8 cellular contexts compared by ENCODE assay signal in genomic region chr2:173532732-173533531, GRCh38.
DNase-seq lines count a peak whose midpoint lies in the region; ATAC-seq, FAIRE-seq and TF ChIP-seq lines count a peak whose summit lies in the region.
"Not testable (repeated sequence)": the region's sequence is repeated elsewhere in the genome, so short reads cannot be mapped to it uniquely, and the experiment has no call there.

No MANE protein-coding gene starts in this region.

- not testable (repeated sequence) for FAIRE-seq in A549 (lab: Jason Lieb, UNC)

- CTCF ChIA-PET in A549 (lab: Yijun Ruan, JAX), result not testable (repeated sequence)

- not testable (repeated sequence) for H3K27me3 Mint-ChIP-seq in endothelial cell (ENCODE audit: unreplicated experiment); neural crest cell (ENCODE audit: low read depth)

- ATAC-seq in A549 (peak in 1 of 2 experiments; percentile 73; a peak in 3 of 6 replicates), RWPE2 (ENCODE audit: low read depth) (peak; percentile 52)

- H3K4me3 ChIP-seq in A549, result peak overlapping the region; percentile 44
- peak overlapping the region; percentile 24 for H3K4me3 ChIP-seq in H7 (ENCODE audit: insufficient read depth, low read depth, low read length)
- peak overlapping the region; percentile 33 for H3K4me3 ChIP-seq in RWPE2 (ENCODE audit: severe bottlenecking)
- peak overlapping the region; percentile 51 for H3K4me3 ChIP-seq in iPS-18a (ENCODE audit: low read length)

- not testable (repeated sequence) for H3K36me3 Mint-ChIP-seq in endothelial cell (ENCODE audit: low read depth, unreplicated experiment)
- H3K36me3 Mint-ChIP-seq in neural crest cell (ENCODE audit: low read depth), result peaks cover 16% of the 10 kb centered on the region

- peaks cover 23% of the 10 kb centered on the region for H3K9me3 ChIP-seq in A549
- H3K9me3 ChIP-seq in RWPE2 (ENCODE audit: severe bottlenecking); iPS-18a (ENCODE audit: control insufficient read depth, low read depth, low read length): not testable (repeated sequence)

- DNase-seq in A549 (ENCODE audit: low read depth in 1 of 2, low spot score in 1 of 2) (peak in 1 of 2 experiments; percentile 42), NCI-H2171 (lab: John Stamatoyannopoulos, UW) (peak; percentile 42), NCI-H526 treated with DMSO at 0.1 percent for 48 hours (lab: John Stamatoyannopoulos, UW) (peak; percentile 49)
- DNase-seq in H7; RWPE2 (ENCODE audit: low spot score); endothelial cell (ENCODE audit: low spot score); neural crest cell (ENCODE audit: low read depth, low spot score): not testable (repeated sequence)

- 38% methylated on average over 18 of the region's 32 CpGs for WGBS in A549 (ENCODE audit: missing lambda C conversion rate)

- TF ChIP-seq EP300 in A549 (IDR thresholded peaks at IDR 0.05), result not testable (repeated sequence)

- H3K27me3 ChIP-seq in H7 (ENCODE audit: control insufficient read depth, insufficient read depth, low read length); RWPE2 (ENCODE audit: insufficient read depth, poor library complexity, severe bottlenecking); iPS-18a (ENCODE audit: control insufficient read depth, insufficient read depth, low read length): not testable (repeated sequence)

- not testable (repeated sequence) for H3K9me3 Mint-ChIP-seq in endothelial cell (ENCODE audit: unreplicated experiment); neural crest cell

- POLR2A ChIA-PET in A549 (lab: Yijun Ruan, JAX), result not testable (repeated sequence)

- H3K4me2 ChIP-seq in A549, result peak overlapping the region; percentile 44

- not testable (repeated sequence) for TF ChIP-seq CTCF in A549 (IDR thresholded peaks at IDR 0.05); RWPE2 (IDR thresholded peaks at IDR 0.05; ENCODE audit: poor library complexity, severe bottlenecking); endothelial cell (IDR thresholded peaks at IDR 0.05; ENCODE audit: unreplicated experiment); neural crest cell (conservative IDR thresholded peaks at IDR 0.05)

- not testable (repeated sequence) for H3K36me3 ChIP-seq in H7 (replicated peaks; ENCODE audit: control insufficient read depth, insufficient read depth, low read length); RWPE2 (ENCODE audit: low read depth); iPS-18a (ENCODE audit: control insufficient read depth, low read depth, low read length)

- H3K4me3 Mint-ChIP-seq in endothelial cell (ENCODE audit: unreplicated experiment) (peak overlapping the region; percentile 13), neural crest cell (peak overlapping the region; percentile 45)

- TF ChIP-seq POLR2A in A549 (IDR thresholded peaks at IDR 0.05; ENCODE audit: low read length), result not testable (repeated sequence)

- peak overlapping the region; percentile 24 for H3K9ac ChIP-seq in iPS-18a (ENCODE audit: low read length)

- H3K4me1 Mint-ChIP-seq in endothelial cell (ENCODE audit: unreplicated experiment), result not testable (repeated sequence)
- H3K4me1 Mint-ChIP-seq in neural crest cell, result peaks cover 12% of the 10 kb centered on the region

- H3K27ac ChIP-seq in A549, result peak overlapping the region; percentile 38 to 75; a peak in 5 of 6 replicates
- peak overlapping the region; percentile 47 for H3K27ac ChIP-seq in RWPE2 (ENCODE audit: poor library complexity, severe bottlenecking)
- H3K27ac ChIP-seq in iPS-18a (ENCODE audit: low read length), result not testable (repeated sequence)

- not testable (repeated sequence) for TF ChIP-seq RAD21 in A549 (conservative IDR thresholded peaks at IDR 0.05 in 1 of 2, IDR thresholded peaks at IDR 0.05 in 1 of 2)

- H3K27ac Mint-ChIP-seq in endothelial cell (ENCODE audit: unreplicated experiment), result not testable (repeated sequence)
- peak overlapping the region; percentile 88 for H3K27ac Mint-ChIP-seq in neural crest cell (ENCODE audit: unreplicated experiment)

- H3K4me1 ChIP-seq in A549; RWPE2 (ENCODE audit: insufficient read depth, poor library complexity, severe bottlenecking); iPS-18a (ENCODE audit: control insufficient read depth, low read depth, low read length): not testable (repeated sequence)
